ENCODE assay signal across 1 cellular context in genomic region chr15:22980189-22981136, GRCh38.
TF ChIP-seq lines count a peak whose summit lies in the region.

CYFIP1 (minus strand) TSS chr15:22980368; CDS start chr15:22947285, 33,083 bp downstream.

TF ChIP-seq in HepG2, 621 proteins besides CTCF, POLR2A, EP300 and RAD21 (continued from another document and continues in another):
- TF ChIP-seq ZMAT5 (CRISPR knock-in tag; IDR thresholded peaks at IDR 0.05; ENCODE audit: borderline replicate concordance, low read depth) (no peak), PCBP2 (optimal IDR thresholded peaks at IDR 0.05; ENCODE audit: low read depth, low read length, poor library complexity, severe bottlenecking) (no peak), ZBTB4 (CRISPR knock-in tag; IDR thresholded peaks at IDR 0.05; ENCODE audit: borderline replicate concordance) (no peak), ZNF12 (CRISPR knock-in tag; IDR thresholded peaks at IDR 0.05) (no peak), ADNP (CRISPR knock-in tag; IDR thresholded peaks at IDR 0.05) (no peak), ZFY (CRISPR knock-in tag; IDR thresholded peaks at IDR 0.05) (peak; percentile 85), DMTF1 (CRISPR knock-in tag; IDR thresholded peaks at IDR 0.05) (no peak), ZNF274 (CRISPR knock-in tag; IDR thresholded peaks at IDR 0.05) (no peak; the same call in 1 of the 2 replicates), NRL (CRISPR knock-in tag; IDR thresholded peaks at IDR 0.05; ENCODE audit: borderline replicate concordance) (peak; percentile 32; the same call in 1 of the 2 replicates), KLF16 (CRISPR knock-in tag; IDR thresholded peaks at IDR 0.05) (no peak), IKZF1 (IDR thresholded peaks at IDR 0.05) (no peak), ZZZ3 (CRISPR knock-in tag; IDR thresholded peaks at IDR 0.05; ENCODE audit: borderline replicate concordance) (no peak), TOPORS (CRISPR knock-in tag; IDR thresholded peaks at IDR 0.05) (no peak), ZNF501 (CRISPR knock-in tag; IDR thresholded peaks at IDR 0.05) (peak; percentile 76; the same call in 1 of the 2 replicates), ZNF614 (CRISPR knock-in tag; IDR thresholded peaks at IDR 0.05; ENCODE audit: borderline replicate concordance) (peak; percentile 55; the same call in 1 of the 2 replicates), GMEB2 (CRISPR knock-in tag; IDR thresholded peaks at IDR 0.05; ENCODE audit: low read depth) (no peak), ARID5B (CRISPR knock-in tag; IDR thresholded peaks at IDR 0.05) (peak; percentile 45; the same call in 1 of the 2 replicates), ARNT2 (CRISPR knock-in tag; IDR thresholded peaks at IDR 0.05; ENCODE audit: low read depth) (peak; percentile 82), SMC3 (IDR thresholded peaks at IDR 0.05; ENCODE audit: low read length) (no peak), ZNF3 (CRISPR knock-in tag; IDR thresholded peaks at IDR 0.05) (no peak), ZBTB40 (IDR thresholded peaks at IDR 0.05) (no peak), ZBTB40 (CRISPR knock-in tag; IDR thresholded peaks at IDR 0.05) (no peak; the same call in 1 of the 2 replicates), RCOR2 (CRISPR knock-in tag; IDR thresholded peaks at IDR 0.05) (no peak), ATF4 (CRISPR knock-in tag; IDR thresholded peaks at IDR 0.05) (no peak), ZNF574 (CRISPR knock-in tag; IDR thresholded peaks at IDR 0.05) (no peak; the same call in 1 of the 2 replicates), DMAP1 (CRISPR knock-in tag; IDR thresholded peaks at IDR 0.05) (0 out of 2 replicates have a peak, but pooled peaks have one; percentile 22), ZNF841 (CRISPR knock-in tag; IDR thresholded peaks at IDR 0.05; ENCODE audit: borderline replicate concordance) (no peak), POGZ (CRISPR knock-in tag; IDR thresholded peaks at IDR 0.05) (peak; percentile 42; the same call in 1 of the 2 replicates)
